In the genomic region with DNA sequence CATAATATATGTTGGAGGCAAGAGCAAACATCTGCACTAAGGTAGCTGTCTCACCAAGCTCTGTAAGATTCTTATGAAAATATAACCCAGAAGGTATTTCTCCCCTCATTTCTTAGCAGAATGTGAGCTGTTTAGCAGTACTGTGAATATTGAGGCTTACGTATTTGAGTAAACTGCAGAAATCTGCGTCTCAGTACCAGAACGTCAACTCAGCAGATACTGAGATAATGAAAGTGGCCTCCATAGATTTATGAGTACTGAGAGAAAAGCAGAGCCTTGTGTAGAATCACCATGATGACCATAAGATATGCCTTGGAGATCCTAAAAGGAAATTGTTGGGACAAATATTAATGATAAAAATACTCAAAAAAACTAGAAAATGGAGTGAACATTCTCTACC, we compare ENCODE assay signal across 31 cellular contexts.
"Had no signal": no experiment of that assay in that cellular context is flagged by ENCODE, and none has a peak within 500 bp of the region (broad histone marks: within the 10 kb centered on the region; RNA-seq: fewer than 3 reads in every experiment).

No MANE protein-coding gene starts in this region.

- H3K27me3 ChIP-seq: ascending aorta, cardiac muscle cell had no signal

- DNase-seq: activated CD4-positive, alpha-beta memory T cell treated with anti-CD3 and anti-CD28 coated beads, Interleukin-2, amount 10 ng/mL, durations not matched to agents 7 days and 5 days; activated CD4-positive, alpha-beta T cell treated with anti-CD3 and anti-CD28 coated beads for 1 hour; activated CD4-positive, alpha-beta T cell treated with anti-CD3 and anti-CD28 coated beads for 36 hours; activated CD4-positive, alpha-beta T cell treated with anti-CD3 and anti-CD28 coated beads for 48 hours; activated CD4-positive, alpha-beta T cell treated with anti-CD3 and anti-CD28 coated beads, Interleukin-2, amount 10 ng/mL, durations not matched to agents 7 days and 5 days; activated CD4-positive, alpha-beta T cell treated with anti-CD3 and anti-CD28 coated beads, Interleukin-2, amount 50 U/mL, for 48 hours; activated CD4-positive, CD25-positive, alpha-beta regulatory T cell; activated CD8-positive, alpha-beta memory T cell treated with anti-CD3 and anti-CD28 coated beads for 24 hours; activated CD8-positive, alpha-beta memory T cell treated with anti-CD3 and anti-CD28 coated beads, Interleukin-2, amount 10 ng/mL, durations not matched to agents 7 days and 5 days; activated CD8-positive, alpha-beta memory T cell treated with anti-CD3 and anti-CD28 coated beads, Interleukin-2, amount 50 U/mL, for 48 hours; activated CD8-positive, alpha-beta T cell treated with anti-CD3 and anti-CD28 coated beads, Interleukin-2, amount 10 ng/mL, durations not matched to agents 7 days and 5 days; activated effector memory CD4-positive, alpha-beta T cell treated with Interleukin-2 at 50 U/mL for 16 hours; activated gamma-delta T cell; activated naive CD4-positive, alpha-beta T cell treated with anti-CD3 and anti-CD28 coated beads, Interleukin-2, amount 10 ng/mL, durations not matched to agents 7 days and 5 days; activated naive CD4-positive, alpha-beta T cell treated with Interleukin-2 at 50 U/mL for 16 hours; activated naive CD8-positive, alpha-beta T cell treated with anti-CD3 and anti-CD28 coated beads, Interleukin-2, amount 10 ng/mL, durations not matched to agents 7 days and 5 days; activated naive CD8-positive, alpha-beta T cell treated with anti-CD3 and anti-CD28 coated beads, Interleukin-2, amount 50 U/mL, for 24 hours; activated T-cell treated with anti-CD3 and anti-CD28 coated beads, Interleukin-2, amount 50 U/mL, for 24 hours; activated T-cell treated with anti-CD3 and anti-CD28 coated beads, Interleukin-2, amount 50 U/mL, for 48 hours; amygdala; anterior cingulate cortex; central memory CD4-positive, alpha-beta T cell; T-helper 1 cell; T-helper 2 cell; T-helper 9 cell; WERI-Rb-1 had no signal

- H3K4me3 ChIP-seq: ascending aorta, cardiac muscle cell had no signal

- H3K27ac ChIP-seq: ascending aorta, cardiac muscle cell, WERI-Rb-1 had no signal

- ATAC-seq: activated CD4-positive, alpha-beta T cell treated with anti-CD3 and anti-CD28 coated beads for 36 hours; activated CD4-positive, CD25-positive, alpha-beta regulatory T cell treated with anti-CD3 and anti-CD28 coated beads, Interleukin-2, amount 50 U/mL, for 24 hours; activated CD8-positive, alpha-beta memory T cell treated with anti-CD3 and anti-CD28 coated beads, Interleukin-2, amount 10 ng/mL, durations not matched to agents 7 days and 5 days; activated CD8-positive, alpha-beta T cell treated with anti-CD3 and anti-CD28 coated beads, Interleukin-2, amount 10 ng/mL, durations not matched to agents 7 days and 5 days; activated naive CD8-positive, alpha-beta T cell treated with anti-CD3 and anti-CD28 coated beads, Interleukin-2, amount 50 U/mL, for 24 hours; WTC11 had no signal

- H3K4me1 ChIP-seq: ascending aorta had no signal

- H3K9me3 ChIP-seq: ascending aorta had no signal

- FAIRE-seq: bronchial epithelial cell had no signal

- H3K36me3 ChIP-seq: ascending aorta, cardiac muscle cell, WERI-Rb-1 had no signal
